In the genomic region with DNA sequence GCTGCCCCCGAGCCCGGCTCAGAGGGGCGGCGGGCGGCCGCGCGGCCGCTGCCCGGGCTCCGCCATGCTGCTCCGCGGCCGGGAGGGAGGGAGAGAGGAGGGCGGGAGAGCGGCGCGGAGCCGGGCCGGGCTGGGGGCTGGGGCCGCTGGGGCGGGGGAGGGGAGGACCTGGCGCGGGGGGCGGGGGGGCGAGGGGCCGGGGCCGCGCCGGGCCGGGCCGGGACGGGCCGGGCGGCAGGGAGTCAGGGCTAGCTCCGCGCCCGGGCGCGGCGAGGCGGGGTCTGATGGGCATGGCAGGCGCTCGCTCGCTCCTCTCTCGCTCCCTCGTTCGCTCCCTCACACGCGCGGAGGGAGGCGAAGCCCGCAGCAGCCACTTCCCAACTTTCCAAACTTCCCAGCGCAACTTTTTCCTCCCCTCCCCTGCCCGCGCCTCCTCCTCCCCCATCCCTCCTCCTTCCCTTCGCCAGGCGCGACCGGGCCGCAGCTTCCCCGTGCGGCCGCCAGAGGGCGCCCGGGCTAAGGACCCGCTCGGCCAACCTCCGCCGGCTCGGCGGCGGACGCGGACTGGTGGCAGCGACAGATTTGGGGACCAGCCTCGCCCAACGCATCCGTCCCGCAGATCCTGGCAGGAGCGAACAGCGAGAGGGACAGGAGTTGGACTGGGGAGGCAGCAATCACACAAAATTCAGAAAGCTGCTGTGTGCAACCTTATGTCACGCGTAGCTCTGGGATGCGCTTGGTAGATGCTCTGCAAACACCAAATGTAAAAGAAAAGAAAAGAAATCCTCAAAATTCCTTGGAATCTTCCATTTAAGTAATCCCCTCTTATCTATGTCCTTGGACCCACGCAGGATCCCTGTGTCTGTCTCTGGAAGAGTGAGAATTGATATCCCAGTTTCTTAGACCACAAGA, we compare ENCODE assay signal across 8 cellular contexts. TPM values are rescaled to one million over a fixed set of nuclear protein-coding genes. Genes with fewer than 3 reads are reported as not detected.
DNase-seq lines count a peak whose midpoint lies in the region; ATAC-seq lines count a peak whose summit lies in the region.

A gene (minus strand): TSS at position 97 of the 912 bp plus-strand sequence.

- DNase-seq in NCI-H2107 (lab: John Stamatoyannopoulos, UW) (peak; percentile 27), NCI-H2107 treated with DMSO at 0.1 percent for 48 hours (lab: John Stamatoyannopoulos, UW; ENCODE audit: unreplicated experiment) (no peak), NCI-H748 (lab: John Stamatoyannopoulos, UW; ENCODE audit: unreplicated experiment) (peak; percentile 72), epidermal melanocyte (ENCODE audit: insufficient read length, low spot score) (peak; percentile 88), midbrain (lab: John Stamatoyannopoulos, UW) (peak; percentile 82)
- DNase-seq in activated CD8-positive, alpha-beta memory T cell treated with anti-CD3 and anti-CD28 coated beads, Interleukin-2, amount 10 ng/mL, durations not matched to agents 7 days and 5 days, result peak; percentile 63
- peak; percentile 10 to 29 for DNase-seq in stimulated activated CD8-positive, alpha-beta memory T cell treated with anti-CD3 and anti-CD28 coated beads, Interleukin-15, amount 100 ng/mL, for 4 hours (ENCODE audit: low read depth in 2 of 2)

- H3K36me3 Mint-ChIP-seq in activated CD8-positive, alpha-beta memory T cell treated with anti-CD3 and anti-CD28 coated beads, Interleukin-2, amount 10 ng/mL, durations not matched to agents 7 days and 5 days, result no peaks in the 10 kb centered on the region

- H3K9me3 Mint-ChIP-seq in activated CD8-positive, alpha-beta memory T cell treated with anti-CD3 and anti-CD28 coated beads, Interleukin-2, amount 10 ng/mL, durations not matched to agents 7 days and 5 days (ENCODE audit: low read depth), result no peaks in the 10 kb centered on the region

- H3K4me3 Mint-ChIP-seq in activated CD8-positive, alpha-beta memory T cell treated with anti-CD3 and anti-CD28 coated beads, Interleukin-2, amount 10 ng/mL, durations not matched to agents 7 days and 5 days, result peak within 1 kb of the TSS; percentile 31

- peaks cover 52% of the 10 kb centered on the region for H3K27me3 Mint-ChIP-seq in activated CD8-positive, alpha-beta memory T cell treated with anti-CD3 and anti-CD28 coated beads, Interleukin-2, amount 10 ng/mL, durations not matched to agents 7 days and 5 days

- no peak within 1 kb of the TSS for H3K27ac Mint-ChIP-seq in activated CD8-positive, alpha-beta memory T cell treated with anti-CD3 and anti-CD28 coated beads, Interleukin-2, amount 10 ng/mL, durations not matched to agents 7 days and 5 days

- CTCF ChIA-PET in activated CD8-positive, alpha-beta memory T cell treated with anti-CD3 and anti-CD28 coated beads, Interleukin-2, amount 10 ng/mL, durations not matched to agents 7 days and 5 days (lab: Charles Lee), result interaction anchor here (0.8 to 2.8 kb wide), 16 partner anchors 9 to 548 kb away, joined by 3 to 25 read pairs (median 3); no protein-coding TSS in a partner anchor

- H3K4me1 Mint-ChIP-seq in activated CD8-positive, alpha-beta memory T cell treated with anti-CD3 and anti-CD28 coated beads, Interleukin-2, amount 10 ng/mL, durations not matched to agents 7 days and 5 days, result peaks cover 2% of the 10 kb centered on the region

- peak; percentile 87 for ATAC-seq in HG02973 (IDR thresholded peaks at IDR 0.05; ENCODE audit: unreplicated experiment)
- peak; percentile 86 for ATAC-seq in activated CD8-positive, alpha-beta memory T cell treated with anti-CD3 and anti-CD28 coated beads, Interleukin-2, amount 10 ng/mL, durations not matched to agents 7 days and 5 days

RNA-seq across cellular contexts. Expression of the gene that starts here (rescaled TPM):
- not detected for total RNA-seq in activated CD8-positive, alpha-beta memory T cell treated with anti-CD3 and anti-CD28 coated beads, Interleukin-2, amount 10 ng/mL, durations not matched to agents 7 days and 5 days

Comparison
In these comparisons a context has a peak if more than half of its experiments do, and no peak if none do; other contexts are left out.
1. Peak in DNase-seq and ATAC-seq in activated CD8-positive, alpha-beta memory T cell treated with anti-CD3 and anti-CD28 coated beads, Interleukin-2, amount 10 ng/mL, durations not matched to agents 7 days and 5 days; RNA of the gene not detected or under 1 TPM.